Comparison of ENCODE assay signal across 1 cellular context in the genomic region with DNA sequence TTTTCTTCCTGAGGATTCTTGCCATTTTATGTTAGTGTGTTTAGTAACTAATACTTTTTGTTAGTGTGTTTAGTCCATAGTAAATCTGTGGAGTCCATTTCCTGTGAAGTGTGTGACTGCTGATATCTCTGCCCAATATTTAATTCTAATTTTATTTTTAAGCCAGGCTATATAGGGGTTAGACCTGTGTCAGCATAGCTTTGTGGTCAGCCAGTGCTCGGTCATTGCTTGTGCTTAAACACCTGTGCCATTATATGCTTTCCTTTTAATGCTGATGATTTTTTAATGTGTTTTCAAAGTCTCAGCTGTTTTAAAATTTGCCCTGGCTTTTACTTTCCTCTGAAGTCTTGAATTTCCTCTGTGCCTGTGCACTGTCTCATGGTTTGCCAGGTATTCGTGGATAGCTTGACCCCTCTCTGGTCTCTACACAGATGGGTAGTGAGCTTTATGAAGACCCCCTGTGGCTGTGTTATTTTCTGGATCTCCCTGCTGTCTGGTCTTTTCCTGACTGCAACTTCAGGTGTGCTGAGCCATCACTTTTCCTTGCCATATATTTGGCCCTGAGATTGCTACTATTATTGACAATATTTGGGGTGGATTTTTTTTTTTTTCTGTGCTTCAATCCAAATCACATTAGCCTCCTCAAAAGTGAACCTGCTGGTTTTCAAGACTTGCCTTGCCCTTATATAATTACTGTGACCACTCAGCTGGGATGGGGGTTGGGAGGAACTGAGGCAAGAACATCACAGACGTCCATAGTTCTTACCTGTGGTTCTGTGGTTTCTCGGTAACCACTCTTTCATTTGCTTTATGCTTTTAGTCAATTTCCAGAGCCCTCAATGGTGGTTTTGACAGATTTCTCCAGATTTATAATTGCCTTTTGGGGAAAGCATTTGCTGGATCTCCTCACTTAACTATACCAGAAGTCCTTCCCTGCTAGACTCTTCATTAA.
TF ChIP-seq lines count a peak whose summit lies in the region.

No MANE protein-coding gene starts in this region.

TF ChIP-seq in HCT116, 20 proteins besides CTCF, POLR2A, EP300 and RAD21 (continued from another document):
- TF ChIP-seq TCF7L2 (IDR thresholded peaks at IDR 0.05; ENCODE audit: borderline replicate concordance, extremely low read depth, insufficient read depth, insufficient read length): no peak
- TF ChIP-seq, protein P1, sequence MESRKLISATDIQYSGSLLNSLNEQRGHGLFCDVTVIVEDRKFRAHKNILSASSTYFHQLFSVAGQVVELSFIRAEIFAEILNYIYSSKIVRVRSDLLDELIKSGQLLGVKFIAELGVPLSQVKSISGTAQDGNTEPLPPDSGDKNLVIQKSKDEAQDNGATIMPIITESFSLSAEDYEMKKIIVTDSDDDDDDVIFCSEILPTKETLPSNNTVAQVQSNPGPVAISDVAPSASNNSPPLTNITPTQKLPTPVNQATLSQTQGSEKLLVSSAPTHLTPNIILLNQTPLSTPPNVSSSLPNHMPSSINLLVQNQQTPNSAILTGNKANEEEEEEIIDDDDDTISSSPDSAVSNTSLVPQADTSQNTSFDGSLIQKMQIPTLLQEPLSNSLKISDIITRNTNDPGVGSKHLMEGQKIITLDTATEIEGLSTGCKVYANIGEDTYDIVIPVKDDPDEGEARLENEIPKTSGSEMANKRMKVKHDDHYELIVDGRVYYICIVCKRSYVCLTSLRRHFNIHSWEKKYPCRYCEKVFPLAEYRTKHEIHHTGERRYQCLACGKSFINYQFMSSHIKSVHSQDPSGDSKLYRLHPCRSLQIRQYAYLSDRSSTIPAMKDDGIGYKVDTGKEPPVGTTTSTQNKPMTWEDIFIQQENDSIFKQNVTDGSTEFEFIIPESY (IDR thresholded peaks at IDR 0.05; ENCODE audit: extremely low read depth, insufficient replicate concordance, low read length): no peak
- no peak for TF ChIP-seq EGR1 (IDR thresholded peaks at IDR 0.05; ENCODE audit: low read depth)
